ENCODE assay signal across 8 cellular contexts in the genomic region with DNA sequence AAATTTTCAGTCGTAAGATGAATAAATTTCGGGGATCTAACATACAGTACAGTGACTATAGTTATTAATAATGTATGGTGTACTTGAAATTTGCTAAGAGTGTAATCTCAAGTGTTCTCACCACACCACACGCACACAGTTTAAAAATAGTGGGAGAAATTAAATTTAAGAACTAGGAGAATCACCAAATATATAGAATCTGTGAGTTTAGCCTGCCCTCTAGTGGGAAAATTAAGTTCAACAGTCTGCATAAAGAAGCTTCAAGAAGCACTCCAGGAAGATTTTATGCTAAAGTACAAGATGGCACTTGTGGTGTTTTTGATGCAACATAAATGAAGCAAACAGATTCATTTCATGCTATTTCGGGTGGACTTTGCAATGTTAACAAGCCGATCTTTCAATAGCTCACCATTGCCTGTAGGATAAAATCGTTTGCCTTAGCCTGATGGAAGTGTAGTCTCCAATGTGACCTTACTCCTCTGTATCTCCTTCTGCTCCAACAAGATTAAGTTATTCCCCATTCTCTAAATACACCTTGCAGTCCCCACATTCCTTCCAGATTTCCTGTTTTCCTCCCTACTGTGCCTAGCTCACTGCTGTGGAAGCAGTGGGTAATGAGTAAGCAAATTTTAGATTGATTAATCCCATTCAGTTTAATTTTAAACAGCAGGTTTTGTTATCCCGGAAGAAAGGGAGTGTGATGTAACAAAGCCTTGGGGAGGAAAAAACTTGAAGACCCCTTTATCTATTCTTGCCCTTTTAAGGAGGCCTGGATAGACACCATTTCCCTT. TPM values are rescaled to one million over a fixed set of nuclear protein-coding genes. Genes with fewer than 3 reads are reported as not detected.
DNase-seq lines count a peak whose midpoint lies in the region; ATAC-seq, FAIRE-seq and TF ChIP-seq lines count a peak whose summit lies in the region.

No MANE protein-coding gene starts in this region.

- H3K9me3 Mint-ChIP-seq in activated T-helper 17 cell treated with anti-CD3 and anti-CD28 coated beads, Interleukin-2, amount 50 U/mL, for 72 hours: no peaks in the 10 kb centered on the region
- H3K9me3 Mint-ChIP-seq in immature natural killer cell: peaks cover 0 to 6% (median 0%) of the 10 kb centered on the region in 6 donors

- H3K36me3 Mint-ChIP-seq in activated T-helper 17 cell treated with anti-CD3 and anti-CD28 coated beads, Interleukin-2, amount 50 U/mL, for 72 hours (ENCODE audit: low read depth): peaks cover 20% of the 10 kb centered on the region
- H3K36me3 Mint-ChIP-seq in immature natural killer cell: no peaks in the 10 kb centered on the region

- H3K36me3 ChIP-seq in BE2C: no peaks in the 10 kb centered on the region
- no peaks in the 10 kb centered on the region for H3K36me3 ChIP-seq in suprapubic skin

- TF ChIP-seq POLR2A in GM12892 (IDR thresholded peaks at IDR 0.05; ENCODE audit: low read depth, low read length): no peak
- no peak for TF ChIP-seq POLR2A in suprapubic skin (IDR thresholded peaks at IDR 0.05)

- peak; percentile 54 for FAIRE-seq in GM12892 (lab: Jason Lieb, UNC)

- H3K27me3 Mint-ChIP-seq in activated T-helper 17 cell treated with anti-CD3 and anti-CD28 coated beads, Interleukin-2, amount 50 U/mL, for 72 hours: no peaks in the 10 kb centered on the region
- H3K27me3 Mint-ChIP-seq in immature natural killer cell (ENCODE audit: low read depth in 3 of 3): peaks cover 15 to 36% (median 26%) of the 10 kb centered on the region in 3 donors

- H3K27ac Mint-ChIP-seq in activated T-helper 17 cell treated with anti-CD3 and anti-CD28 coated beads, Interleukin-2, amount 50 U/mL, for 72 hours: no peak overlapping the region
- H3K27ac Mint-ChIP-seq in immature natural killer cell: peak overlapping the region in 4 of 6 donors; percentile 15 to 80 (median 42)

- H3K27ac ChIP-seq in suprapubic skin: no peak overlapping the region

- no peaks in the 10 kb centered on the region for H3K4me1 ChIP-seq in BE2C
- peaks cover 22% of the 10 kb centered on the region for H3K4me1 ChIP-seq in suprapubic skin

- H3K27me3 ChIP-seq in BE2C: no peaks in the 10 kb centered on the region
- H3K27me3 ChIP-seq in suprapubic skin: no peaks in the 10 kb centered on the region

- no peak for ATAC-seq in activated T-helper 17 cell treated with anti-CD3 and anti-CD28 coated beads, Interleukin-2, amount 50 U/mL, for 72 hours (replicated peaks)

- TF ChIP-seq EP300 in suprapubic skin (IDR thresholded peaks at IDR 0.05): no peak

- peak overlapping the region; percentile 31 for H3K4me3 Mint-ChIP-seq in activated T-helper 17 cell treated with anti-CD3 and anti-CD28 coated beads, Interleukin-2, amount 50 U/mL, for 72 hours
- peak overlapping the region in 1 of 5 donors; percentile 8 for H3K4me3 Mint-ChIP-seq in immature natural killer cell

- H3K9me3 ChIP-seq in BE2C: no peaks in the 10 kb centered on the region
- no peaks in the 10 kb centered on the region for H3K9me3 ChIP-seq in suprapubic skin

- H3K4me1 Mint-ChIP-seq in activated T-helper 17 cell treated with anti-CD3 and anti-CD28 coated beads, Interleukin-2, amount 50 U/mL, for 72 hours: peaks cover 21% of the 10 kb centered on the region
- peaks cover 27 to 34% of the 10 kb centered on the region in 2 donors for H3K4me1 Mint-ChIP-seq in immature natural killer cell

- DNase-seq in BE2C: no peak
- no peak for DNase-seq in GM12892 (ENCODE audit: insufficient read length)
- DNase-seq in NCI-H2196 (lab: John Stamatoyannopoulos, UW; ENCODE audit: unreplicated experiment): peak; percentile 71
- peak; percentile 67 to 74 (median 68) for DNase-seq in immature natural killer cell
- DNase-seq in suprapubic skin (ENCODE audit: low spot score in 2 of 2): no peak
- DNase-seq in activated effector memory CD4-positive, alpha-beta T cell treated with anti-CD3 and anti-CD28 coated beads, Interleukin-2, amount 50 U/mL, for 16 hours: no peak
- no peak for DNase-seq in stimulated activated CD4-positive, alpha-beta T cell treated with anti-CD3 and anti-CD28 coated beads, Interleukin-2, amount 100 ng/mL, for 48 hours

- H3K4me3 ChIP-seq in BE2C (ENCODE audit: low read depth, low read length) (no peak overlapping the region), suprapubic skin (no peak overlapping the region)

- 19% methylated on average over 7 of the region's 7 CpGs for WGBS in suprapubic skin

- peak; percentile 72 for TF ChIP-seq CTCF in BE2C (IDR thresholded peaks at IDR 0.05; ENCODE audit: low read depth, low read length)
- peak; percentile 57 to 67 for TF ChIP-seq CTCF in suprapubic skin (IDR thresholded peaks at IDR 0.05)

RNA-seq across cellular contexts. Expression of a gene that starts 8.7 kb away (rescaled TPM):
- polyA plus RNA-seq in BE2C (2012; ENCODE audit: insufficient read depth, insufficient read length, low read depth): 51.0 TPM
- 12.0 TPM for polyA plus RNA-seq in GM12892 (2012; ENCODE audit: missing spikeins)
- total RNA-seq in activated T-helper 17 cell treated with anti-CD3 and anti-CD28 coated beads, Interleukin-2, amount 50 U/mL, for 72 hours: 10 to 100 TPM; 31.0 to 67.6 TPM
- polyA plus RNA-seq in immature natural killer cell: 1 to 10 TPM in 2 of 3 donors, not detected in 1; 1.4 to 2.3 TPM
- total RNA-seq in suprapubic skin: 100 to 1,000 TPM in 2 of 4 donors, 10 to 100 TPM in 2; 70.7 to 162 (median 94.5) TPM

RNA-seq across cellular contexts. Expression of a gene that starts 12.9 kb away (rescaled TPM):
- 8.1 TPM for polyA plus RNA-seq in BE2C (2012; ENCODE audit: insufficient read depth, insufficient read length, low read depth)
- polyA plus RNA-seq in GM12892 (2012; ENCODE audit: missing spikeins): 37.1 TPM
- total RNA-seq in activated T-helper 17 cell treated with anti-CD3 and anti-CD28 coated beads, Interleukin-2, amount 50 U/mL, for 72 hours: 100 to 1,000 TPM in 1 of 2 donors, 10 to 100 TPM in 1; 71.3 to 130 TPM
- 10 to 100 TPM in 1 of 3 donors, 1 to 10 TPM in 2; 4.6 to 22.6 (median 8.3) TPM for polyA plus RNA-seq in immature natural killer cell
- 100 to 1,000 TPM in 1 of 4 donors, 10 to 100 TPM in 3; 49.1 to 222 (median 63.2) TPM for total RNA-seq in suprapubic skin

Comparison
In these comparisons a context has a peak if more than half of its experiments do, and no peak if none do; other contexts are left out.
1. DNase-seq: peak in NCI-H2196 (single experiment) and immature natural killer cell (3 of 3); none in BE2C (single experiment), GM12892 (single experiment), suprapubic skin (0 of 2), activated effector memory CD4-positive, alpha-beta T cell treated with anti-CD3 and anti-CD28 coated beads, Interleukin-2, amount 50 U/mL, for 16 hours (single experiment) and stimulated activated CD4-positive, alpha-beta T cell treated with anti-CD3 and anti-CD28 coated beads, Interleukin-2, amount 100 ng/mL, for 48 hours (0 of 2).